Comparison of ENCODE assay signal across 8 cellular contexts in genomic region chr14:55354500-55354899, GRCh38. TPM values are rescaled to one million over a fixed set of nuclear protein-coding genes. Genes with fewer than 3 reads are reported as not detected.
DNase-seq lines count a peak whose midpoint lies in the region; ATAC-seq and TF ChIP-seq lines count a peak whose summit lies in the region.

No MANE protein-coding gene starts in this region.

- DNase-seq in BE2C = peak; percentile 68
- DNase-seq in SJCRH30 = peak; percentile 13 to 54
- DNase-seq in adrenal gland = peak; percentile 26 to 83 (median 53)
- no peak for DNase-seq in right atrium auricular region (ENCODE audit: low spot score)
- DNase-seq in retinal pigment epithelial cell (ENCODE audit: low read depth) = no peak

- H3K27ac ChIP-seq in SJCRH30 (no peak overlapping the region), adrenal gland (no peak overlapping the region), right atrium auricular region (no peak overlapping the region)

- peaks cover 3% of the 10 kb centered on the region for H3K36me3 ChIP-seq in BE2C
- peaks cover 54% of the 10 kb centered on the region; the same call in 1 of the 2 replicates for H3K36me3 ChIP-seq in Loucy (ENCODE audit: insufficient read depth, low read length)
- peaks cover 15% of the 10 kb centered on the region; the same call in 1 of the 2 replicates for H3K36me3 ChIP-seq in SJCRH30
- H3K36me3 ChIP-seq in adrenal gland (replicated peaks in 1 of 2) = peaks cover 0 to 29% of the 10 kb centered on the region in 2 donors
- H3K36me3 ChIP-seq in right atrium auricular region = peaks cover 39% of the 10 kb centered on the region

- intact Hi-C loops in adrenal gland (cut with DNase I) = loop anchor here in 1 of 2 donors (10.0 kb wide), 1 partner anchor 80 kb away; the partner anchor contains the start of gene FBXO34

- WGBS in adrenal gland, 4 donors = 40 to 51% (median 46%) methylated on average over 3 to 5 of the region's 5 CpGs

- H3F3A ChIP-seq in Loucy (ENCODE audit: low read depth) = no peaks in the 10 kb centered on the region

- H3K79me2 ChIP-seq in Loucy (ENCODE audit: insufficient read depth, low read length) = peaks cover 5% of the 10 kb centered on the region; the same call in 1 of the 2 replicates

- no peak overlapping the region for H3K4me2 ChIP-seq in Loucy (ENCODE audit: low read depth, low read length, poor library complexity, severe bottlenecking)

- TF ChIP-seq POLR2A in adrenal gland (IDR thresholded peaks at IDR 0.05) = no peak

- H4K20me1 ChIP-seq in Loucy (ENCODE audit: insufficient read depth, low read length, poor library complexity, severe bottlenecking) = peaks cover 3% of the 10 kb centered on the region

- no peak overlapping the region for H3K4me3 ChIP-seq in BE2C (ENCODE audit: low read depth, low read length)
- H3K4me3 ChIP-seq in Loucy (ENCODE audit: low read length, poor library complexity, severe bottlenecking) = no peak overlapping the region
- H3K4me3 ChIP-seq in SJCRH30 = no peak overlapping the region
- H3K4me3 ChIP-seq in adrenal gland = no peak overlapping the region
- no peak overlapping the region for H3K4me3 ChIP-seq in right atrium auricular region
- H3K4me3 ChIP-seq in retinal pigment epithelial cell (ENCODE audit: low read length) = no peak overlapping the region

- TF ChIP-seq CTCF in BE2C (IDR thresholded peaks at IDR 0.05; ENCODE audit: low read depth, low read length) (peak; percentile 92), Loucy (conservative IDR thresholded peaks at IDR 0.05; ENCODE audit: low read length) (peak; percentile 83), adrenal gland (IDR thresholded peaks at IDR 0.05) (peak in 5 of 6 experiments; percentile 23 to 73 (median 62)), right atrium auricular region (IDR thresholded peaks at IDR 0.05) (peak; percentile 50 to 56), retinal pigment epithelial cell (conservative IDR thresholded peaks at IDR 0.05; ENCODE audit: low read depth, low read length) (peak; percentile 81)

- H3K9me3 ChIP-seq in BE2C = no peaks in the 10 kb centered on the region
- H3K9me3 ChIP-seq in Loucy (ENCODE audit: insufficient read depth, low read depth, low read length) = no peaks in the 10 kb centered on the region
- H3K9me3 ChIP-seq in SJCRH30 (replicated peaks) = no peaks in the 10 kb centered on the region
- H3K9me3 ChIP-seq in adrenal gland (replicated peaks in 1 of 3) = no peaks in the 10 kb centered on the region
- H3K9me3 ChIP-seq in right atrium auricular region = no peaks in the 10 kb centered on the region

- H3K27me3 ChIP-seq in BE2C (no peaks in the 10 kb centered on the region), Loucy (ENCODE audit: insufficient read depth, low read length, poor library complexity, severe bottlenecking) (no peaks in the 10 kb centered on the region), SJCRH30 (no peaks in the 10 kb centered on the region), adrenal gland (no peaks in the 10 kb centered on the region), right atrium auricular region (no peaks in the 10 kb centered on the region)

- H3K4me1 ChIP-seq in BE2C (no peaks in the 10 kb centered on the region), Loucy (ENCODE audit: insufficient read depth, low read length, poor library complexity, severe bottlenecking) (no peaks in the 10 kb centered on the region), SJCRH30 (no peaks in the 10 kb centered on the region), adrenal gland (replicated peaks in 1 of 2) (no peaks in the 10 kb centered on the region), right atrium auricular region (no peaks in the 10 kb centered on the region)

- H2AFZ ChIP-seq in Loucy (ENCODE audit: low read length) = no peak overlapping the region

- H3K9me2 ChIP-seq in Loucy (replicated peaks; ENCODE audit: low read depth, low read length) = no peaks in the 10 kb centered on the region

- ATAC-seq in GM19328 (IDR thresholded peaks at IDR 0.05; ENCODE audit: unreplicated experiment) (peak; percentile 85), HG03135 (IDR thresholded peaks at IDR 0.05; ENCODE audit: unreplicated experiment) (no peak)

- H3K9ac ChIP-seq in Loucy (ENCODE audit: low read depth, low read length, poor library complexity, severe bottlenecking) = no peak overlapping the region

RNA-seq across cellular contexts. Expression of gene ATG14, which starts 57.1 kb away (rescaled TPM):
- 2.5 TPM for polyA plus RNA-seq in BE2C (2012; ENCODE audit: insufficient read depth, insufficient read length, low read depth)
- total RNA-seq in SJCRH30 (2014; rRNA removed; shearing (Covaris generic)) = 7.9 and 8.3 TPM in 2 replicates
- 10 to 100 TPM in 5 of 8 donors, 1 to 10 TPM in 3; 5.1 to 20.9 (median 12.2) TPM for total RNA-seq in adrenal gland
- 10 to 100 TPM in 2 of 3 donors, 1 to 10 TPM in 1; 7.0 to 21.7 (median 10.2) TPM for polyA plus RNA-seq in adrenal gland
- 10 to 100 TPM in 1 of 2 donors, 1 to 10 TPM in 1; 6.7 to 11.1 TPM for total RNA-seq in right atrium auricular region

Comparison
In these comparisons a context has a peak if more than half of its experiments do, and no peak if none do; other contexts are left out.
1. DNase-seq: peak in BE2C (single experiment), SJCRH30 (2 of 2) and adrenal gland (7 of 7); none in right atrium auricular region (single experiment) and retinal pigment epithelial cell (single experiment).
2. Peak in every context shown above with its lines, with median percentiles within 50 percentile points of each other: CTCF ChIP-seq.